In genomic region chr11:68583047-68583446, GRCh38 we compare ENCODE assay signal across 12 cellular contexts.
DNase-seq lines count a peak whose midpoint lies in the region; ATAC-seq and TF ChIP-seq lines count a peak whose summit lies in the region.
"Had no signal": no experiment of that assay in that cellular context is flagged by ENCODE, and none has a peak within 500 bp of the region (broad histone marks: within the 10 kb centered on the region; RNA-seq: fewer than 3 reads in every experiment).

No MANE protein-coding gene starts in this region.

- CTCF ChIA-PET in Calu3 (lab: Charles Lee), result interaction anchor here (0.5 to 1.5 kb wide), 2 partner anchors 23 to 287 kb away, joined by 5 to 6 read pairs; no protein-coding TSS in a partner anchor

- peak overlapping the region; percentile 68 for H3K27ac Mint-ChIP-seq in Calu3 (ENCODE audit: unreplicated experiment)
- H3K27ac Mint-ChIP-seq: naive thymus-derived CD8-positive, alpha-beta T cell had no signal

- ATAC-seq in esophagus mucosa (peak; percentile 50), psoas muscle (no peak)
- ATAC-seq: naive thymus-derived CD8-positive, alpha-beta T cell had no signal

- TF ChIP-seq CTCF in Calu3 (IDR thresholded peaks at IDR 0.05; ENCODE audit: unreplicated experiment) (no peak), psoas muscle (IDR thresholded peaks at IDR 0.05) (no peak)

- no peaks in the 10 kb centered on the region for H3K27me3 ChIP-seq in psoas muscle (ENCODE audit: insufficient read depth in 3 of 3, low read length in 2 of 3)
- H3K27me3 ChIP-seq: transverse colon had no signal

- H3K36me3 Mint-ChIP-seq in Calu3 (ENCODE audit: insufficient read depth, unreplicated experiment), result peaks cover 41% of the 10 kb centered on the region

- H3K9me3 ChIP-seq in psoas muscle, result no peaks in the 10 kb centered on the region
- H3K9me3 ChIP-seq: transverse colon had no signal

- H3K4me3 Mint-ChIP-seq in Calu3 (ENCODE audit: low read depth, unreplicated experiment), result peak overlapping the region; percentile 28
- H3K4me3 Mint-ChIP-seq: naive thymus-derived CD8-positive, alpha-beta T cell had no signal

- peak overlapping the region; percentile 89 for H3K27ac ChIP-seq in psoas muscle
- H3K27ac ChIP-seq: skin epidermis, transverse colon had no signal

- DNase-seq in Calu3 (no peak), RPMI7951 (ENCODE audit: low read depth) (peak; percentile 4), psoas muscle (no peak), HuH-7.5 (ENCODE audit: low spot score) (no peak), DMS53 treated with DMSO at 0.1 percent for 48 hours (lab: John Stamatoyannopoulos, UW; ENCODE audit: unreplicated experiment) (no peak)
- no peak for DNase-seq in activated CD8-positive, alpha-beta memory T cell treated with anti-CD3 and anti-CD28 coated beads, Interleukin-2, amount 50 U/mL, for 48 hours
- DNase-seq in activated CD4-positive, CD25-positive, alpha-beta regulatory T cell treated with anti-CD3 and anti-CD28 coated beads, Interleukin-2, amount 50 U/mL, for 72 hours, result no peak
- DNase-seq: amygdala; naive thymus-derived CD8-positive, alpha-beta T cell; transverse colon had no signal

- H3K4me1 ChIP-seq in psoas muscle, result peaks cover 56% of the 10 kb centered on the region

- H3K4me1 Mint-ChIP-seq in Calu3 (ENCODE audit: low read depth, unreplicated experiment), result peaks cover 45% of the 10 kb centered on the region

- 54 to 71% (median 56%) methylated on average over 2 of the region's 2 CpGs for WGBS in psoas muscle, 3 donors

- intact Hi-C loops in Calu3 (cut with micrococcal nuclease; ENCODE audit: unreplicated experiment) (no loop called here), psoas muscle (cut with DNase I) (loop anchor here in 1 of 2 donors (5.0 kb wide), 1 partner anchor 121 kb away; the partner anchor contains the start of gene PPP6R3)

- H3K9me3 Mint-ChIP-seq in Calu3 (ENCODE audit: low read depth, unreplicated experiment), result no peaks in the 10 kb centered on the region
- H3K9me3 Mint-ChIP-seq: naive thymus-derived CD8-positive, alpha-beta T cell had no signal

- no peaks in the 10 kb centered on the region for H3K27me3 Mint-ChIP-seq in Calu3 (ENCODE audit: unreplicated experiment)
- H3K27me3 Mint-ChIP-seq: naive thymus-derived CD8-positive, alpha-beta T cell had no signal

- peak overlapping the region; percentile 43 for H3K4me3 ChIP-seq in psoas muscle
- H3K4me3 ChIP-seq: skin epidermis, transverse colon had no signal

- BruUV-seq in Calu3 (replicated peaks; lab: Mats Ljungman, UMichigan), result no TSS peak

- H3K36me3 ChIP-seq in psoas muscle (ENCODE audit: insufficient read depth in 1 of 2, low read depth in 1 of 2), result peaks cover 10 to 70% of the 10 kb centered on the region in 2 donors
